In genomic region chr1:156421062-156421938, GRCh38 we compare ENCODE assay signal across 8 cellular contexts. TPM values are rescaled to one million over a fixed set of nuclear protein-coding genes. Genes with fewer than 3 reads are reported as not detected.
DNase-seq lines count a peak whose midpoint lies in the region; ATAC-seq and TF ChIP-seq lines count a peak whose summit lies in the region.

No MANE protein-coding gene starts in this region.

- no peak overlapping the region for H3K9ac ChIP-seq in duodenal mucosa (ENCODE audit: low read depth in 1 of 2, low read length in 2 of 2)

- POLR2A ChIA-PET in activated CD8-positive, alpha-beta T cell treated with anti-CD3 and anti-CD28 coated beads for 36 hours (lab: Charles Lee), result no interaction called here

- CTCF ChIA-PET in activated CD8-positive, alpha-beta T cell treated with anti-CD3 and anti-CD28 coated beads for 36 hours (lab: Charles Lee), result interaction anchor here (0.7 to 16.7 kb wide), 5 partner anchors 19 to 206 kb away, joined by 3 to 177 read pairs (median 3); no protein-coding TSS in a partner anchor

- no peaks in the 10 kb centered on the region for H3K9me3 ChIP-seq in duodenal mucosa (ENCODE audit: control insufficient read depth in 1 of 2, low read length in 2 of 2)

- peaks cover 85 to 94% of the 10 kb centered on the region in 2 donors for H3K27me3 ChIP-seq in duodenal mucosa (ENCODE audit: control insufficient read depth in 1 of 2, insufficient read depth in 2 of 2, low read length in 2 of 2)

- H3K4me3 Mint-ChIP-seq in activated CD8-positive, alpha-beta T cell treated with anti-CD3 and anti-CD28 coated beads for 36 hours, result peak overlapping the region; percentile 72

- intact Hi-C loops in activated CD8-positive, alpha-beta T cell treated with anti-CD3 and anti-CD28 coated beads for 36 hours (cut with micrococcal nuclease), result no loop called here

- H3K4me3 ChIP-seq in duodenal mucosa (ENCODE audit: low read depth in 1 of 2, low read length in 2 of 2), result peak overlapping the region; percentile 44 to 63

- H3K36me3 Mint-ChIP-seq in activated CD8-positive, alpha-beta T cell treated with anti-CD3 and anti-CD28 coated beads for 36 hours (ENCODE audit: low read depth), result no peaks in the 10 kb centered on the region

- no peak overlapping the region for H3K27ac Mint-ChIP-seq in activated CD8-positive, alpha-beta T cell treated with anti-CD3 and anti-CD28 coated beads for 36 hours

- H3K27me3 Mint-ChIP-seq in activated CD8-positive, alpha-beta T cell treated with anti-CD3 and anti-CD28 coated beads for 36 hours, result peaks cover 71% of the 10 kb centered on the region

- no peaks in the 10 kb centered on the region for H3K9me3 Mint-ChIP-seq in activated CD8-positive, alpha-beta T cell treated with anti-CD3 and anti-CD28 coated beads for 36 hours

- peaks cover 18% of the 10 kb centered on the region for H3K4me1 Mint-ChIP-seq in activated CD8-positive, alpha-beta T cell treated with anti-CD3 and anti-CD28 coated beads for 36 hours (ENCODE audit: low read depth)

- ATAC-seq in GM18498 (IDR thresholded peaks at IDR 0.05; ENCODE audit: unreplicated experiment) (peak; percentile 74), HG03039 (IDR thresholded peaks at IDR 0.05; ENCODE audit: unreplicated experiment) (peak; percentile 69), HG03097 (IDR thresholded peaks at IDR 0.05; ENCODE audit: low FRiP score, unreplicated experiment) (no peak)
- peak; percentile 88 for ATAC-seq in activated CD8-positive, alpha-beta T cell treated with anti-CD3 and anti-CD28 coated beads for 36 hours

- no peak for TF ChIP-seq CTCF in activated CD8-positive, alpha-beta T cell treated with anti-CD3 and anti-CD28 coated beads for 36 hours (IDR thresholded peaks at IDR 0.05)

- no peak overlapping the region for H3K27ac ChIP-seq in duodenal mucosa (ENCODE audit: low read depth, low read length)

- peaks cover 16 to 23% of the 10 kb centered on the region in 2 donors for H3K4me1 ChIP-seq in duodenal mucosa (ENCODE audit: control insufficient read depth in 1 of 2, insufficient read depth in 2 of 2, low read length in 2 of 2)

- DNase-seq in NCI-H2227 treated with DMSO at 0.1 percent for 48 hours (lab: John Stamatoyannopoulos, UW) (peak; percentile 85), lung microvascular endothelial cell (ENCODE audit: low read depth in 2 of 2) (peak; percentile 57 to 80)
- peak; percentile 85 for DNase-seq in activated CD8-positive, alpha-beta T cell treated with anti-CD3 and anti-CD28 coated beads for 36 hours
- DNase-seq in stimulated activated CD8-positive, alpha-beta memory T cell treated with anti-CD3 and anti-CD28 coated beads, Interleukin-12 subunit alpha, Interleukin-12 subunit beta, amount 100 ng/mL, for 24 hours (ENCODE audit: extremely low read depth), result peak; percentile 42

- H3K36me3 ChIP-seq in duodenal mucosa (ENCODE audit: control insufficient read depth in 1 of 2, insufficient read depth in 2 of 2, low read length in 2 of 2), result no peaks in the 10 kb centered on the region

RNA-seq across cellular contexts. Expression of gene RHBG, which starts 52.3 kb away (rescaled TPM):
- not detected for total RNA-seq in activated CD8-positive, alpha-beta T cell treated with anti-CD3 and anti-CD28 coated beads for 36 hours
- not detected in 2 replicates for total RNA-seq in lung microvascular endothelial cell
